21 cellular contexts compared by ENCODE assay signal in the genomic region with DNA sequence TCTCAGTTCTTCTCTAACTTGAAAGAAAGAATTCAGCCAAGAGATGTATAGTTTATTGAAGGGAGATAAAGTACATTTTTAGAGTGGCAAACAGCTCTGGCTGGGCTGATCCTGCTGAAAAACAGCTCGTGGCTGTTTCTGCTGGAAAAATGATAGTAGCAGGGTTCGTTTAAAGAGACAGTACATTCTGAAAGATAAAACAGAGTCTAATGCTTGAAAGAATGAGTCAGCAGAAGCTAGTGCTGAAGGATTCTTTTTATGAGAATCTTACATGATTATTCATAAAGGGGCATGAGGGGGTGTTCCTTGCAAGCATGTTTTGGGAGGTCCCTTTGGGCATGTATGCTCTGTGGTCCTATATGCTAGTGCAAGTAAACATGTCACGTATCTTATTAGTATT.
DNase-seq lines count a peak whose midpoint lies in the region; ATAC-seq, FAIRE-seq and TF ChIP-seq lines count a peak whose summit lies in the region.
"Had no signal": no experiment of that assay in that cellular context is flagged by ENCODE, and none has a peak within 500 bp of the region (broad histone marks: within the 10 kb centered on the region; RNA-seq: fewer than 3 reads in every experiment).

No MANE protein-coding gene starts in this region.

- H2AK5ac ChIP-seq in neuronal stem cell (ENCODE audit: low read depth, low read length), result no peak overlapping the region

- no peak overlapping the region for H3K23ac ChIP-seq in neuronal stem cell (ENCODE audit: low read depth, low read length, poor library complexity)

- intact Hi-C loops in posterior cingulate gyrus (cut with DNase I), result no loop called here
- intact Hi-C loops in kidney (cut with DNase I), result no loop called here

- H4K20me1 ChIP-seq in OCI-LY3 (ENCODE audit: insufficient read depth, low read length), result no peaks in the 10 kb centered on the region

- H3K27me3 Mint-ChIP-seq in naive thymus-derived CD8-positive, alpha-beta T cell, result no peaks in the 10 kb centered on the region
- H3K27me3 Mint-ChIP-seq: activated B cell treated with CpG ODN at 0.5 μM for 24 hours; activated CD8-positive, alpha-beta T cell treated with anti-CD3 and anti-CD28 coated beads for 36 hours; activated naive CD8-positive, alpha-beta T cell treated with anti-CD3 and anti-CD28 coated beads for 36 hours; B cell; IgD-negative memory B cell had no signal

- H3K79me1 ChIP-seq in neuronal stem cell (ENCODE audit: low read depth, low read length), result no peaks in the 10 kb centered on the region

- H3K79me2 ChIP-seq in OCI-LY3 (ENCODE audit: low read length), result no peaks in the 10 kb centered on the region

- H3K27ac Mint-ChIP-seq in naive thymus-derived CD8-positive, alpha-beta T cell, result no peak overlapping the region
- H3K27ac Mint-ChIP-seq: activated B cell treated with CpG ODN at 0.5 μM for 24 hours; activated CD8-positive, alpha-beta T cell treated with anti-CD3 and anti-CD28 coated beads for 36 hours; activated naive CD8-positive, alpha-beta T cell treated with anti-CD3 and anti-CD28 coated beads for 36 hours; B cell; IgD-negative memory B cell had no signal

- H3K36me3 Mint-ChIP-seq in naive thymus-derived CD8-positive, alpha-beta T cell, result no peaks in the 10 kb centered on the region
- H3K36me3 Mint-ChIP-seq: activated naive CD8-positive, alpha-beta T cell treated with anti-CD3 and anti-CD28 coated beads for 36 hours; IgD-negative memory B cell had no signal

- no peak overlapping the region for H3K4ac ChIP-seq in neuronal stem cell (ENCODE audit: low read length)

- peaks cover 0 to 18% (median 4%) of the 10 kb centered on the region in 9 donors for H3K9me3 Mint-ChIP-seq in naive thymus-derived CD8-positive, alpha-beta T cell

- H2BK120ac ChIP-seq in neuronal stem cell (ENCODE audit: low read depth, low read length), result no peak overlapping the region

- H3K27me3 ChIP-seq in OCI-LY3 (ENCODE audit: low read depth, low read length) (no peaks in the 10 kb centered on the region), neuronal stem cell (ENCODE audit: control insufficient read depth in 3 of 3, insufficient read depth in 3 of 3, low read depth in 1 of 3, low read length in 3 of 3) (no peaks in the 10 kb centered on the region)
- H3K27me3 ChIP-seq: cardiac muscle cell, foreskin keratinocyte, ovary had no signal

- H3K27ac ChIP-seq in OCI-LY3 (ENCODE audit: low read length) (no peak overlapping the region), neuronal stem cell (replicated peaks; ENCODE audit: low read length) (no peak overlapping the region), kidney (ENCODE audit: low read depth in 2 of 2, low read length in 2 of 2) (no peak overlapping the region)
- H3K27ac ChIP-seq: cardiac muscle cell, foreskin keratinocyte, ovary had no signal

- H3K36me3 ChIP-seq in OCI-LY3 (replicated peaks; ENCODE audit: low read depth, low read length) (peaks cover 5% of the 10 kb centered on the region), neuronal stem cell (replicated peaks in 1 of 2; ENCODE audit: control insufficient read depth in 2 of 2, insufficient read depth in 2 of 2, low read length in 2 of 2) (no peaks in the 10 kb centered on the region), kidney (ENCODE audit: control insufficient read depth in 1 of 2, insufficient read depth in 2 of 2, low read length in 2 of 2) (no peaks in the 10 kb centered on the region)
- H3K36me3 ChIP-seq: cardiac muscle cell, ovary had no signal

- no peak overlapping the region for H3K18ac ChIP-seq in neuronal stem cell (ENCODE audit: low read length)

- H2AFZ ChIP-seq in OCI-LY3 (ENCODE audit: low read depth, low read length) (0 out of 2 replicates have a peak overlapping the region, but pooled peaks have one; percentile 27), neuronal stem cell (ENCODE audit: low read length) (peak overlapping the region; percentile 46)

- H3K9me3 ChIP-seq in OCI-LY3 (ENCODE audit: insufficient read depth, low read length) (peaks cover 19% of the 10 kb centered on the region; the same call in 1 of the 2 replicates), neuronal stem cell (replicated peaks in 1 of 2; ENCODE audit: control insufficient read depth in 2 of 2, insufficient read depth in 1 of 2, low read depth in 1 of 2, low read length in 2 of 2) (peaks cover 3 to 7% of the 10 kb centered on the region in 2 donors), kidney (ENCODE audit: control insufficient read depth in 1 of 2, low read length in 2 of 2) (peaks cover 0 to 5% of the 10 kb centered on the region in 2 donors)
- H3K9me3 ChIP-seq: ovary had no signal

- WGBS in neuronal stem cell (ENCODE audit: extremely low coverage in 2 of 2, insufficient read length in 2 of 2, insufficient replicate concordance in 1 of 2), 2 donors, result no CpG with 5 or more reads among the region's 3 CpGs

- H3K4me3 Mint-ChIP-seq in naive thymus-derived CD8-positive, alpha-beta T cell, result no peak overlapping the region
- H3K4me3 Mint-ChIP-seq: activated B cell treated with CpG ODN at 0.5 μM for 24 hours; activated CD8-positive, alpha-beta T cell treated with anti-CD3 and anti-CD28 coated beads for 36 hours; activated naive CD8-positive, alpha-beta T cell treated with anti-CD3 and anti-CD28 coated beads for 36 hours; B cell; IgD-negative memory B cell had no signal

- no peak overlapping the region for H4K91ac ChIP-seq in neuronal stem cell (ENCODE audit: low read depth, low read length, poor library complexity)

- DNase-seq in EH (ENCODE audit: low read depth) (peak; percentile 31), epithelial cell of esophagus (ENCODE audit: low read depth) (peak; percentile 4), neuronal stem cell (ENCODE audit: low spot score) (no peak), posterior cingulate gyrus (no peak), Ammon's horn (ENCODE audit: low spot score) (no peak), kidney (no peak)
- no peak for DNase-seq in naive thymus-derived CD8-positive, alpha-beta T cell
- DNase-seq: activated B cell treated with CpG ODN at 0.5 μM for 24 hours; activated CD8-positive, alpha-beta T cell treated with anti-CD3 and anti-CD28 coated beads for 36 hours; activated naive CD8-positive, alpha-beta T cell treated with anti-CD3 and anti-CD28 coated beads for 36 hours; effector CD4-positive, alpha-beta T cell; foreskin keratinocyte; GF-D8; NCI-H2081 treated with DMSO at 0.1 percent for 48 hours; ovary; stimulated activated CD4-positive, alpha-beta T cell treated with anti-CD3 and anti-CD28 coated beads, Interleukin-2, amount 100 ng/mL, for 48 hours had no signal

- H3K14ac ChIP-seq in neuronal stem cell (ENCODE audit: low read length), result no peak overlapping the region

- H3K4me1 ChIP-seq in OCI-LY3 (ENCODE audit: low read length) (no peaks in the 10 kb centered on the region), neuronal stem cell (ENCODE audit: control insufficient read depth in 2 of 2, insufficient read depth in 1 of 2, low read depth in 1 of 2, low read length in 2 of 2) (no peaks in the 10 kb centered on the region), kidney (ENCODE audit: control insufficient read depth in 1 of 2, insufficient read depth in 1 of 2, low read depth in 1 of 2, low read length in 2 of 2) (peaks cover 0 to 3% of the 10 kb centered on the region in 2 donors)
- H3K4me1 ChIP-seq: foreskin keratinocyte had no signal

- TF ChIP-seq CTCF in OCI-LY3 (IDR thresholded peaks at IDR 0.05; ENCODE audit: low read depth, low read length), result no peak
- TF ChIP-seq CTCF in epithelial cell of esophagus (IDR thresholded peaks at IDR 0.05; ENCODE audit: insufficient read depth, low read depth, low read length, missing control alignments), result no peak
- TF ChIP-seq CTCF in kidney (IDR thresholded peaks at IDR 0.05; ENCODE audit: borderline replicate concordance, extremely low read depth, insufficient read depth), result no peak

- no peaks in the 10 kb centered on the region for H3K4me1 Mint-ChIP-seq in naive thymus-derived CD8-positive, alpha-beta T cell
- H3K4me1 Mint-ChIP-seq: activated B cell treated with CpG ODN at 0.5 μM for 24 hours; activated naive CD8-positive, alpha-beta T cell treated with anti-CD3 and anti-CD28 coated beads for 36 hours; B cell; IgD-negative memory B cell had no signal

- no peak overlapping the region for H2BK12ac ChIP-seq in neuronal stem cell (ENCODE audit: low read length)

- H3K9ac ChIP-seq in OCI-LY3 (ENCODE audit: low read length) (no peak overlapping the region), neuronal stem cell (ENCODE audit: low read depth, low read length, poor library complexity) (no peak overlapping the region), kidney (ENCODE audit: low read length in 2 of 2) (no peak overlapping the region)

- POLR2A ChIA-PET in naive thymus-derived CD8-positive, alpha-beta T cell (lab: Charles Lee), result no interaction called here

- H3K4me3 ChIP-seq in OCI-LY3 (ENCODE audit: low read length) (no peak overlapping the region), epithelial cell of esophagus (ENCODE audit: low read length) (no peak overlapping the region), neuronal stem cell (ENCODE audit: low read length in 2 of 2) (no peak overlapping the region), kidney (ENCODE audit: low read length in 2 of 2) (no peak overlapping the region)
- H3K4me3 ChIP-seq: cardiac muscle cell, ovary had no signal

- no peak overlapping the region for H4K8ac ChIP-seq in neuronal stem cell (ENCODE audit: low read depth, low read length)

- no peak for ATAC-seq in naive thymus-derived CD8-positive, alpha-beta T cell
- ATAC-seq: activated CD8-positive, alpha-beta T cell treated with anti-CD3 and anti-CD28 coated beads for 36 hours; foreskin keratinocyte had no signal

- no peak for FAIRE-seq in kidney (lab: Jason Lieb, UNC)
- FAIRE-seq: GM12892 had no signal

- H2BK15ac ChIP-seq in neuronal stem cell (ENCODE audit: low read length), result no peak overlapping the region

- H3K4me2 ChIP-seq in OCI-LY3 (ENCODE audit: low read length) (no peak overlapping the region), neuronal stem cell (ENCODE audit: insufficient read depth, low read length, poor library complexity, severe bottlenecking) (no peak overlapping the region)

- H2BK5ac ChIP-seq in neuronal stem cell (ENCODE audit: low read length), result no peak overlapping the region

Comparison
In these comparisons a context has a peak if more than half of its experiments do, and no peak if none do; other contexts are left out.
1. DNase-seq: peak in EH (single experiment) and epithelial cell of esophagus (single experiment); none in neuronal stem cell (single experiment), naive thymus-derived CD8-positive, alpha-beta T cell (0 of 10), posterior cingulate gyrus (0 of 10), Ammon's horn (single experiment) and kidney (single experiment).